19 cellular contexts compared by ENCODE assay signal in the genomic region with DNA sequence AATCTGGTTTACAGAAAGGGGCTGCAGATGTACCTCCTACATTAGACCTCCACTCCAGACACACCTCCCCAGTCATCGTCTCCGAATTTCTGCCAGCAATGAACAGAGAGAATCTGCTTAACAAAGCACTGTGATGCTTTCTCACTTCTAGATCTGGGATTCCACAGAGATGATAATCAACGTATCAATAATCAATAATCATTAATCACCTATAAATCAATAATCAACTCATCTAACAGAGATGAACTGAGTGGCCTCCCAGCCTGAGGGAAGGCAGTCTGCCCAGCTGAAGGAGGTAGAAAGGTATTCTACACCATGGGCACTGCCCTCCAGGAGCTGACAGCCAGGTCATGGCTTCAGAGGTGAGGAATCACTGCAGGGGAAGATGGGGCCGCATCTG.
"Had no signal": no experiment of that assay in that cellular context is flagged by ENCODE, and none has a peak within 500 bp of the region (broad histone marks: within the 10 kb centered on the region; RNA-seq: fewer than 3 reads in every experiment).

No MANE protein-coding gene starts in this region.

- H3K36me3 ChIP-seq: colonic mucosa, esophagus squamous epithelium, gastrocnemius medialis, heart right ventricle, left lung, lower lobe of right lung had no signal

- H3K9me3 ChIP-seq: colonic mucosa, gastrocnemius medialis had no signal

- ATAC-seq: gastrocnemius medialis, heart right ventricle, left cardiac atrium, left lung, left ventricle myocardium superior, lower lobe of right lung, mucosa of descending colon had no signal

- H3K27ac ChIP-seq: colonic mucosa, esophagus squamous epithelium, gastrocnemius medialis, heart right ventricle, left lung, lower lobe of right lung had no signal

- H3K4me3 Mint-ChIP-seq: dendritic cell treated with granulocyte-macrophage colony-stimulating factor and Interleukin-4, amounts not matched to agents 40 ng/mL and 50 ng/mL, for 4 days; mesothelial cell of epicardium had no signal

- H3K27ac Mint-ChIP-seq: dendritic cell treated with granulocyte-macrophage colony-stimulating factor and Interleukin-4, amounts not matched to agents 40 ng/mL and 50 ng/mL, for 4 days; mesothelial cell of epicardium had no signal

- DNase-seq: colonic mucosa; cortex of kidney; effector CD4-positive, alpha-beta T cell; effector memory CD4-positive, alpha-beta T cell; esophagus squamous epithelium; foreskin fibroblast; foreskin melanocyte; gastrocnemius medialis; glutamatergic neuron; heart right ventricle; hippocampal formation; left cardiac atrium; left lung; left ventricle myocardium superior; lower lobe of right lung; mesenchymal stem cell; mucosa of descending colon had no signal

- H3K4me1 Mint-ChIP-seq: mesothelial cell of epicardium had no signal

- H3K4me3 ChIP-seq: colonic mucosa, esophagus squamous epithelium, gastrocnemius medialis, heart right ventricle, left lung, lower lobe of right lung, mucosa of descending colon had no signal

- H3K27me3 ChIP-seq: colonic mucosa, esophagus squamous epithelium, gastrocnemius medialis, heart right ventricle, left lung had no signal

- H3K27me3 Mint-ChIP-seq: dendritic cell treated with granulocyte-macrophage colony-stimulating factor and Interleukin-4, amounts not matched to agents 40 ng/mL and 50 ng/mL, for 4 days had no signal

- H3K4me1 ChIP-seq: colonic mucosa, esophagus squamous epithelium, gastrocnemius medialis, heart right ventricle, left lung, lower lobe of right lung had no signal
